ENCODE assay signal across 16 cellular contexts in the genomic region with DNA sequence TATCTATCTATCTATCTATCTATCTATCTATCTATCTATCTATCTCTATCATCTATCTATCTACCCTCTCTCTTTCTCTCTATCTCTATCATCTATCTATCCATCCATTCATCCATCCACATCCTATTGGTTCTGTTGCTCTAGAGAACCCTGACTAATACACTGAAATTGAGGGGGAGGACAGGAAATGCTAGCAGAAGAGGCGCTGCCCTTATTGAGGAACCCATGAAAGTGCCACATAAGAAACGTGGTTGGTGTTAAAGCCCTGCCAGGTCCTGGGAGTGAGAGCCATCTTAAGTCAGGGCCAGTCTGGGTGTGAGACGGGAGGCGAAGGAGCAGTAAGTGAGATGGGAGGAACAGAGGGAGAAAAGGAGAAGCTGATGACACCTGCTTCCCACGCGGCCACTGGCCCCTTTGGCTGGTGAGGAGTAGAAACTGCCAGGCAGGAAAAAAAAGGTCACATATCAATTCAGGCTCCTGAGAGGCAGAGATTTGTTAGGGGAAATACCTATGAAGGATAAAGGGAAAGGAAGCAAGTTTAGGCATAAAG.
A peak's percentile ranks its signal among the peaks of the same experiment; 100 is the strongest.
DNase-seq lines count a peak whose midpoint lies in the region; ATAC-seq, FAIRE-seq and TF ChIP-seq lines count a peak whose summit lies in the region.
"Had no signal": no experiment of that assay in that cellular context is flagged by ENCODE, and none has a peak within 500 bp of the region (broad histone marks: within the 10 kb centered on the region; RNA-seq: fewer than 3 reads in every experiment).

No MANE protein-coding gene starts in this region.

- H3K79me2 ChIP-seq in DND-41 (ENCODE audit: insufficient read depth, low read length) (no peaks in the 10 kb centered on the region), K562 (ENCODE audit: control insufficient read depth, insufficient read depth, low read length) (no peaks in the 10 kb centered on the region)

- peak overlapping the region; percentile 29 for H3K27ac Mint-ChIP-seq in stimulated activated effector memory CD8-positive, alpha-beta T cell treated with anti-CD3 and anti-CD28 coated beads, Interleukin-12 subunit alpha, Interleukin-12 subunit beta, amount 100 ng/mL, for 72 hours
- H3K27ac Mint-ChIP-seq: CD14-positive monocyte; CD8-positive, alpha-beta T cell; HFFc6 had no signal

- TF ChIP-seq POLR2A in K562 (conservative IDR thresholded peaks at IDR 0.05), result no peak

- H3K27ac ChIP-seq in DND-41 (ENCODE audit: low read length) (no peak overlapping the region), K562 (ENCODE audit: extremely low read depth, low read depth, low read length) (no peak overlapping the region)
- H3K27ac ChIP-seq: 22Rv1 had no signal

- H3K4me3 Mint-ChIP-seq in stimulated activated effector memory CD8-positive, alpha-beta T cell treated with anti-CD3 and anti-CD28 coated beads, Interleukin-12 subunit alpha, Interleukin-12 subunit beta, amount 100 ng/mL, for 72 hours, result no peak overlapping the region
- H3K4me3 Mint-ChIP-seq: CD14-positive monocyte; CD8-positive, alpha-beta T cell; HFFc6 had no signal

- H3K9me1 ChIP-seq in K562 (ENCODE audit: control insufficient read depth, insufficient read depth, low read length), result no peaks in the 10 kb centered on the region

- no peaks in the 10 kb centered on the region for H3K4me1 ChIP-seq in DND-41 (ENCODE audit: insufficient read depth, low read length)
- no peaks in the 10 kb centered on the region for H3K4me1 ChIP-seq in K562 (replicated peaks in 1 of 2; ENCODE audit: control insufficient read depth in 2 of 2, insufficient read depth in 2 of 2, low read length in 2 of 2)
- H3K4me1 ChIP-seq: Caco-2 had no signal

- H3K9me3 ChIP-seq in DND-41 (ENCODE audit: insufficient read depth, low read length, severe bottlenecking), result no peaks in the 10 kb centered on the region
- H3K9me3 ChIP-seq in K562 (replicated peaks; ENCODE audit: control insufficient read depth, insufficient read depth, low read depth, low read length), result no peaks in the 10 kb centered on the region
- H3K9me3 ChIP-seq: Caco-2 had no signal

- CTCF ChIA-PET in K562 (lab: Yijun Ruan, JAX; ENCODE audit: low intra/inter-chr PET ratio), result no interaction called here

- no TSS peak for BruUV-seq in K562 (replicated peaks; lab: Mats Ljungman, UMichigan)

- H3K9ac ChIP-seq in DND-41 (ENCODE audit: low read depth, low read length), result no peak overlapping the region
- H3K9ac ChIP-seq in K562 (ENCODE audit: insufficient read depth in 1 of 2, low read depth in 2 of 2, low read length in 2 of 2), result no peak overlapping the region

- no peak for TF ChIP-seq CTCF in DND-41 (IDR thresholded peaks at IDR 0.05; ENCODE audit: borderline replicate concordance, extremely low read depth, low read length, poor library complexity, severe bottlenecking)
- no peak for TF ChIP-seq CTCF in K562 (IDR thresholded peaks at IDR 0.05 in 2 of 3, conservative IDR thresholded peaks at IDR 0.05 in 1 of 3; ENCODE audit: insufficient read depth in 2 of 3, low read depth in 1 of 3, low read length in 3 of 3)

- no peaks in the 10 kb centered on the region for H3K36me3 Mint-ChIP-seq in stimulated activated effector memory CD8-positive, alpha-beta T cell treated with anti-CD3 and anti-CD28 coated beads, Interleukin-12 subunit alpha, Interleukin-12 subunit beta, amount 100 ng/mL, for 72 hours
- H3K36me3 Mint-ChIP-seq: CD14-positive monocyte; CD8-positive, alpha-beta T cell had no signal

- no peak for TF ChIP-seq EP300 in K562 (IDR thresholded peaks at IDR 0.05; ENCODE audit: low read length)

- in situ Hi-C loops in K562 (cut with MboI), result no loop called here

- POLR2A ChIA-PET in K562 (lab: Yijun Ruan, JAX), result interaction anchor here (0.6 kb wide), 1 partner anchor 15 kb away, joined by 3 read pairs; no protein-coding TSS in a partner anchor

- H3K9me3 Mint-ChIP-seq in stimulated activated effector memory CD8-positive, alpha-beta T cell treated with anti-CD3 and anti-CD28 coated beads, Interleukin-12 subunit alpha, Interleukin-12 subunit beta, amount 100 ng/mL, for 72 hours, result no peaks in the 10 kb centered on the region
- H3K9me3 Mint-ChIP-seq: CD8-positive, alpha-beta T cell; HFFc6 had no signal

- TF ChIP-seq RAD21 in K562 (CRISPR knock-in tag; conservative IDR thresholded peaks at IDR 0.05 in 1 of 2, IDR thresholded peaks at IDR 0.05 in 1 of 2), result no peak

- H2AFZ ChIP-seq in DND-41 (ENCODE audit: low read depth, low read length), result no peak overlapping the region
- H2AFZ ChIP-seq in K562 (ENCODE audit: low read depth, low read length), result no peak overlapping the region

- H3K4me2 ChIP-seq in DND-41 (ENCODE audit: insufficient read depth, low read length) (no peak overlapping the region), K562 (ENCODE audit: insufficient read depth, low read length) (no peak overlapping the region)

- FAIRE-seq in K562 (lab: Jason Lieb, UNC), result no peak
- FAIRE-seq: GM19239, HepG2 had no signal

- H3K4me1 Mint-ChIP-seq in stimulated activated effector memory CD8-positive, alpha-beta T cell treated with anti-CD3 and anti-CD28 coated beads, Interleukin-12 subunit alpha, Interleukin-12 subunit beta, amount 100 ng/mL, for 72 hours, result peaks cover 8% of the 10 kb centered on the region
- H3K4me1 Mint-ChIP-seq: CD14-positive monocyte had no signal

- ATAC-seq in DND-41 (ENCODE audit: insufficient read depth, low read depth), result peak; percentile 44; the same call in 1 of the 3 replicates
- ATAC-seq in K562, result no peak
- ATAC-seq in stimulated activated effector memory CD8-positive, alpha-beta T cell treated with anti-CD3 and anti-CD28 coated beads, Interleukin-12 subunit alpha, Interleukin-12 subunit beta, amount 100 ng/mL, for 72 hours, result peak; percentile 45
- ATAC-seq: CD8-positive, alpha-beta T cell; HepG2 had no signal

- H3K4me3 ChIP-seq in DND-41 (ENCODE audit: low read depth in 1 of 2, low read length in 2 of 2) (no peak overlapping the region), K562 (no peak overlapping the region)

- intact Hi-C loops in K562 (cut with micrococcal nuclease), result no loop called here

- H4K20me1 ChIP-seq in DND-41 (ENCODE audit: insufficient read depth, low read length) (no peaks in the 10 kb centered on the region), K562 (replicated peaks; ENCODE audit: control insufficient read depth, insufficient read depth, low read length) (0 out of 2 replicates have a peak, but pooled peaks cover 3% of the 10 kb centered on the region)

- H3K36me3 ChIP-seq in DND-41 (ENCODE audit: insufficient read depth, low read length) (no peaks in the 10 kb centered on the region), K562 (ENCODE audit: control insufficient read depth, insufficient read depth, low read length) (no peaks in the 10 kb centered on the region)

- DNase-seq in NOMO-1 (lab: John Stamatoyannopoulos, UW; ENCODE audit: unreplicated experiment in 2 of 2) (peak; percentile 10 to 14), NOMO-1 treated with dmso at 0.1 percent for 144 hours (lab: John Stamatoyannopoulos, UW; ENCODE audit: unreplicated experiment) (no peak), DND-41 (no peak), K562 (ENCODE audit: extremely low read depth in 1 of 4, low spot score in 3 of 4) (no peak), NCI-H1436 treated with DMSO at 0.1 percent for 48 hours (lab: John Stamatoyannopoulos, UW) (no peak), NCI-H2081 (lab: John Stamatoyannopoulos, UW) (no peak)
- no peak for DNase-seq in stimulated activated effector memory CD8-positive, alpha-beta T cell treated with anti-CD3 and anti-CD28 coated beads, Interleukin-12 subunit alpha, Interleukin-12 subunit beta, amount 100 ng/mL, for 72 hours (ENCODE audit: low spot score in 2 of 2)
- DNase-seq: Caco-2; CD8-positive, alpha-beta T cell; GF-D8; HCEC 1CT; HFFc6 had no signal

- WGBS in K562 (ENCODE audit: insufficient coverage, low coverage, missing lambda C conversion rate), result 8% methylated on average over 6 of the region's 6 CpGs

- H3K27me3 ChIP-seq in DND-41 (ENCODE audit: insufficient read depth, low read length, poor library complexity), result no peaks in the 10 kb centered on the region
- peaks cover 2 to 39% of the 10 kb centered on the region in 2 experiments; a peak in 3 of 5 replicates for H3K27me3 ChIP-seq in K562 (ENCODE audit: control insufficient read depth in 2 of 2, insufficient read depth in 2 of 2, low read length in 2 of 2)

TF ChIP-seq in K562, 482 proteins besides CTCF, POLR2A, EP300 and RAD21:
- TF ChIP-seq DACH1 (IDR thresholded peaks at IDR 0.05; ENCODE audit: partially characterized antibody) (peak; percentile 85), PHB2 (IDR thresholded peaks at IDR 0.05; ENCODE audit: low read depth) (no peak)
TF ChIP-seq in K562: peak in this region for 1.

Comparison
In these comparisons a context has a peak if more than half of its experiments do, and no peak if none do; other contexts are left out.
1. DNase-seq: peak in NOMO-1 (2 of 2); none in NOMO-1 treated with dmso at 0.1 percent for 144 hours (single experiment), DND-41 (single experiment), K562 (0 of 4), stimulated activated effector memory CD8-positive, alpha-beta T cell treated with anti-CD3 and anti-CD28 coated beads, Interleukin-12 subunit alpha, Interleukin-12 subunit beta, amount 100 ng/mL, for 72 hours (0 of 2), NCI-H1436 treated with DMSO at 0.1 percent for 48 hours (single experiment) and NCI-H2081 (0 of 2).